ENCODE assay signal across 8 cellular contexts in the genomic region with DNA sequence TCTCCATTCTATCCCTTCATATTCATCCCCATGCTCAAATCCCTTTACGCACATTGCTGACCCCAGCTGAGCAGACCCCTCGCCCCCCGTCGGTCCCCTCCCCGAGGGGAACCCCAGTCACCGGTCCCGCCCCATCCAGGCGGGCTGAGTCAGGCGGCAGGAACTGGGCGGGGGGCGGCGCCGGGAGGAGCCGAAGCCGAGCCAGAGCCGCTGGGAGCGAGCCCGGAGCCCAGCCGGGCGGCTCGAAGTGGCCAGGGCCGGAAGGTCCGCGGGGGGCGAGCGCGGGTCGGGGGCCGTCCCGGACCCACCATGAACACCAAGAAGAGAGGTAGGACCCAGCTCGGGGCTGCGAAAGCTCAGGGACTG. TPM values are rescaled to one million over a fixed set of nuclear protein-coding genes. Genes with fewer than 3 reads are reported as not detected.
A peak's percentile ranks its signal among the peaks of the same experiment; 100 is the strongest.
DNase-seq lines count a peak whose midpoint lies in the region; ATAC-seq and TF ChIP-seq lines count a peak whose summit lies in the region.

No MANE protein-coding gene starts in this region.

- H3K27me3 Mint-ChIP-seq in T-cell: no peaks in the 10 kb centered on the region
- no peaks in the 10 kb centered on the region for H3K27me3 Mint-ChIP-seq in MCF 10A (ENCODE audit: insufficient read depth, unreplicated experiment)
- H3K27me3 Mint-ChIP-seq in immature natural killer cell (ENCODE audit: low read depth in 3 of 3): peaks cover 1 to 5% (median 3%) of the 10 kb centered on the region in 3 donors

- TF ChIP-seq CTCF in MCF 10A (IDR thresholded peaks at IDR 0.05; ENCODE audit: unreplicated experiment) (no peak), smooth muscle cell (IDR thresholded peaks at IDR 0.05; ENCODE audit: borderline replicate concordance, insufficient read depth, poor library complexity, severe bottlenecking) (no peak)

- H4K20me1 ChIP-seq in smooth muscle cell (ENCODE audit: low read depth): peaks cover 100% of the 10 kb centered on the region

- peak overlapping the region; percentile 48 for H3K27ac ChIP-seq in smooth muscle cell (ENCODE audit: low read depth)

- no peaks in the 10 kb centered on the region for H3K9me3 ChIP-seq in smooth muscle cell (replicated peaks; ENCODE audit: low read depth)

- H3K4me2 ChIP-seq in smooth muscle cell: peak overlapping the region; percentile 100

- peak overlapping the region; percentile 83 for H3K4me3 ChIP-seq in smooth muscle cell

- H3K4me1 ChIP-seq in smooth muscle cell (ENCODE audit: low read depth): peaks cover 12% of the 10 kb centered on the region

- H3K4me3 Mint-ChIP-seq in T-cell (peak overlapping the region; percentile 73 to 86 (median 78)), MCF 10A (ENCODE audit: unreplicated experiment) (peak overlapping the region; percentile 30), immature natural killer cell (peak overlapping the region; percentile 85 to 88 (median 87))

- no peak overlapping the region for H2AFZ ChIP-seq in smooth muscle cell (ENCODE audit: low read depth)

- H3K9me3 Mint-ChIP-seq in T-cell (no peaks in the 10 kb centered on the region), MCF 10A (ENCODE audit: unreplicated experiment) (no peaks in the 10 kb centered on the region), immature natural killer cell (no peaks in the 10 kb centered on the region)

- peaks cover 3% of the 10 kb centered on the region for H3F3A ChIP-seq in smooth muscle cell (ENCODE audit: low read depth)

- no TSS peak for BruUV-seq in MCF 10A (replicated peaks; lab: Mats Ljungman, UMichigan)

- peak overlapping the region; percentile 78 to 86 for H3K27ac Mint-ChIP-seq in T-cell
- no peak overlapping the region for H3K27ac Mint-ChIP-seq in MCF 10A (ENCODE audit: low read depth, unreplicated experiment)
- H3K27ac Mint-ChIP-seq in immature natural killer cell: peak overlapping the region; percentile 31 to 95 (median 89)

- 0% methylated on average over 15 of the region's 32 CpGs for WGBS in smooth muscle cell (ENCODE audit: low lambda C conversion rate)

- POLR2A ChIA-PET in T-cell (lab: Charles Lee): interaction anchor here in 1 of 2 donors (0.5 to 0.6 kb wide), 3 partner anchors 16 to 463 kb away, joined by 3 to 5 read pairs (median 3); no protein-coding TSS in a partner anchor
- POLR2A ChIA-PET in MCF 10A (lab: Yijun Ruan, JAX): no interaction called here

- H3K27me3 ChIP-seq in smooth muscle cell (ENCODE audit: low read depth): no peaks in the 10 kb centered on the region

- peaks cover 8% of the 10 kb centered on the region for H3K79me2 ChIP-seq in smooth muscle cell (ENCODE audit: low read depth)

- H3K9ac ChIP-seq in smooth muscle cell (ENCODE audit: low read depth): peak overlapping the region; percentile 90

- DNase-seq in NOMO-1 treated with DMSO at 0.1 percent for 48 hours (lab: John Stamatoyannopoulos, UW; ENCODE audit: unreplicated experiment) (peak; percentile 14), NOMO-1 (lab: John Stamatoyannopoulos, UW; ENCODE audit: unreplicated experiment in 2 of 2) (no peak), T-cell (peak in 13 of 34 experiments; percentile 20 to 53 (median 31)), MCF 10A (ENCODE audit: unreplicated experiment) (no peak), immature natural killer cell (peak; percentile 28 to 57 (median 39)), smooth muscle cell (lab: John Stamatoyannopoulos, UW; ENCODE audit: unreplicated experiment) (peak; percentile 43), occipital lobe (lab: John Stamatoyannopoulos, UW) (no peak)

- intact Hi-C loops in MCF 10A (cut with micrococcal nuclease): no loop called here

- H3K4me1 Mint-ChIP-seq in T-cell (peaks cover 33 to 62% (median 53%) of the 10 kb centered on the region in 3 donors), MCF 10A (ENCODE audit: insufficient read depth, unreplicated experiment) (peaks cover 50% of the 10 kb centered on the region), immature natural killer cell (peaks cover 38 to 40% of the 10 kb centered on the region in 2 donors)

- CTCF ChIA-PET in T-cell (lab: Charles Lee): interaction anchor here in 1 of 2 donors (0.6 to 3.0 kb wide), 6 partner anchors 10 to 114 kb away, joined by 3 to 21 read pairs (median 4); no protein-coding TSS in a partner anchor
- CTCF ChIA-PET in MCF 10A (lab: Yijun Ruan, JAX): interaction anchor here (0.6 to 2.0 kb wide), 2 partner anchors 10 to 340 kb away, joined by 3 to 10 read pairs; no protein-coding TSS in a partner anchor

- no peaks in the 10 kb centered on the region for H3K36me3 ChIP-seq in smooth muscle cell (ENCODE audit: low read depth)

- peak; percentile 48 to 58 (median 55) for ATAC-seq in T-cell (replicated peaks in 1 of 4)
- no peak for ATAC-seq in HG03520 (IDR thresholded peaks at IDR 0.05; ENCODE audit: unreplicated experiment)

- H3K36me3 Mint-ChIP-seq in T-cell (peaks cover 7% of the 10 kb centered on the region), MCF 10A (ENCODE audit: insufficient read depth, unreplicated experiment) (peaks cover 34% of the 10 kb centered on the region), immature natural killer cell (peaks cover 0 to 9% (median 2%) of the 10 kb centered on the region in 3 donors)

RNA-seq across cellular contexts. Expression of a gene that starts 8.6 kb away (rescaled TPM):
- total RNA-seq in T-cell (10 to 100 TPM; 33.9 to 60.7 (median 52.4) TPM), MCF 10A (2022) (43.2 and 69.1 TPM in 2 replicates), smooth muscle cell (10.7 and 26.6 TPM in 2 replicates), occipital lobe (26.2 TPM)
- polyA plus RNA-seq in immature natural killer cell (1 to 10 TPM; 2.0 to 7.5 (median 3.3) TPM), smooth muscle cell (47.3 and 57.2 TPM in 2 replicates)

RNA-seq across cellular contexts. Expression of a gene that starts 25.1 kb away (rescaled TPM):
- total RNA-seq in T-cell (10 to 100 TPM; 55.3 to 69.0 (median 64.0) TPM), MCF 10A (2022) (29.7 and 40.6 TPM in 2 replicates), smooth muscle cell (32.4 and 37.3 TPM in 2 replicates), occipital lobe (54.0 TPM)
- polyA plus RNA-seq in immature natural killer cell (10 to 100 TPM; 24.8 to 60.4 (median 28.4) TPM), smooth muscle cell (28.4 and 34.8 TPM in 2 replicates)

RNA-seq across cellular contexts. Expression of a gene that starts 53.9 kb away (rescaled TPM):
- total RNA-seq in T-cell (not detected), MCF 10A (2022) (not detected in 2 replicates), smooth muscle cell (not detected in 2 replicates), occipital lobe (not detected)
- polyA plus RNA-seq in immature natural killer cell (not detected), smooth muscle cell (not detected in 2 replicates)

RNA-seq across cellular contexts. Expression of a gene that starts 56.3 kb away (rescaled TPM):
- total RNA-seq in T-cell: 10 to 100 TPM; 41.5 to 49.6 (median 45.8) TPM
- total RNA-seq in MCF 10A (2022): 50.5 and 50.7 TPM in 2 replicates
- polyA plus RNA-seq in immature natural killer cell: 100 to 1,000 TPM; 192 to 330 (median 205) TPM
- 74.7 and 96.8 TPM in 2 replicates for total RNA-seq in smooth muscle cell
- 114 and 128 TPM in 2 replicates for polyA plus RNA-seq in smooth muscle cell
- total RNA-seq in occipital lobe: 63.0 TPM

Comparison
In these comparisons a context has a peak if more than half of its experiments do, and no peak if none do; other contexts are left out.
1. DNase-seq: peak in NOMO-1 treated with DMSO at 0.1 percent for 48 hours (single experiment), immature natural killer cell (3 of 3) and smooth muscle cell (single experiment); none in NOMO-1 (0 of 2), MCF 10A (single experiment) and occipital lobe (single experiment).
2. H3K4me3 Mint-ChIP-seq: peak in every context shown above with its lines; median percentile 87 in immature natural killer cell; 78 in T-cell; 30 in MCF 10A.